In genomic region chr14:50897005-50897404, GRCh38 we compare ENCODE assay signal across 13 cellular contexts. TPM values are rescaled to one million over a fixed set of nuclear protein-coding genes. Genes with fewer than 3 reads are reported as not detected.
"Had no signal": no experiment of that assay in that cellular context is flagged by ENCODE, and none has a peak within 500 bp of the region (broad histone marks: within the 10 kb centered on the region; RNA-seq: fewer than 3 reads in every experiment).

No MANE protein-coding gene starts in this region.

RNA-seq across cellular contexts. Expression of gene ABHD12B, which starts 25.2 kb away (rescaled TPM):
- total RNA-seq: activated CD4-positive, alpha-beta T cell treated with anti-CD3 and anti-CD28 coated beads, Interleukin-2, amount 10 ng/mL, durations not matched to agents 24 days and 14 days; activated CD8-positive, alpha-beta memory T cell treated with anti-CD3 and anti-CD28 coated beads for 36 hours; activated CD8-positive, alpha-beta T cell treated with anti-CD3 and anti-CD28 coated beads for 36 hours; activated naive CD8-positive, alpha-beta T cell treated with anti-CD3 and anti-CD28 coated beads for 36 hours; activated T-cell treated with anti-CD3 and anti-CD28 coated beads, Interleukin-2, amount 50 U/mL, for 72 hours; activated T-helper 17 cell treated with anti-CD3 and anti-CD28 coated beads, Interleukin-2, amount 50 U/mL, for 72 hours; aorta; cardiac muscle cell; LHCN-M2; PC-9; SJCRH30; T-helper 1 cell treated with Interleukin-12 subunit alpha and Interleukin-12 subunit beta and Interleukin-4 antibody, amounts not matched to agents 30 ng/mL and 1 ng/mL, for 36 hours; T-helper 2 cell treated with Interferon-gamma antibody and Interleukin-4, amounts not matched to agents 100 ng/mL and 5 ng/mL, for 36 hours had no signal

RNA-seq across cellular contexts. Expression of gene PYGL, which starts 47.3 kb away (rescaled TPM):
- total RNA-seq: T-helper 1 cell treated with Interleukin-12 subunit alpha and Interleukin-12 subunit beta and Interleukin-4 antibody, amounts not matched to agents 30 ng/mL and 1 ng/mL, for 36 hours had no signal
